In the genomic region with DNA sequence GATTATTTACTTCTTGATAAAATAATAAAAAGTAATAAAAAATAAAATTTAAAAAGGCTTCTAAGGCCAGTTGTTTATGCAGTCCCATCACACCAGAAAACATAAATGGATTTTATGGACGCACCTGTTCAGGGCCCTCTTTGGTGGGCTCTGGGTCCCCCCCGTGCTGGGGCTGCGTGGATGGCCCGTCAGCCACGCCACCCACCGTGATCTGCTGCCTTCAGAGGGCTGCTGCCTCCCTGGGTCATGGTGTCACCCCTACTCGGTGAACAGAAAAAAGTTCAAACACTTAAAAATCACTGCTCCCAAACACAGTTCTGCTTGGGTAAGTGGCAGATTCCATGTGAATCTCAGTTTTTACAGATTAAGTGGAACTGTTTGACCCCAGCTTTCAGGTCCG, we compare ENCODE assay signal across 41 cellular contexts.
"Had no signal": no experiment of that assay in that cellular context is flagged by ENCODE, and none has a peak within 500 bp of the region (broad histone marks: within the 10 kb centered on the region; RNA-seq: fewer than 3 reads in every experiment).

No MANE protein-coding gene starts in this region.

- FAIRE-seq: astrocyte, bronchial epithelial cell had no signal

- H3K27ac Mint-ChIP-seq: activated naive CD4-positive, alpha-beta T cell treated with anti-CD3 and anti-CD28 coated beads for 36 hours; activated naive CD4-positive, alpha-beta T cell treated with anti-CD3 and anti-CD28 coated beads, Interleukin-2, amount 10 ng/mL, durations not matched to agents 7 days and 5 days; activated naive CD4-positive, alpha-beta T cell treated with anti-CD3 and anti-CD28 coated beads, Interleukin-2, amount 50 U/mL, for 24 hours; activated naive CD4-positive, alpha-beta T cell treated with anti-CD3 and anti-CD28 coated beads, Interleukin-2, amount 50 U/mL, for 72 hours; activated naive CD8-positive, alpha-beta T cell; activated naive CD8-positive, alpha-beta T cell treated with anti-CD3 and anti-CD28 coated beads for 36 hours; activated naive CD8-positive, alpha-beta T cell treated with anti-CD3 and anti-CD28 coated beads, Interleukin-2, amount 10 ng/mL, durations not matched to agents 7 days and 5 days; activated naive CD8-positive, alpha-beta T cell treated with anti-CD3 and anti-CD28 coated beads, Interleukin-2, amount 50 U/mL, for 24 hours; activated T-cell treated with anti-CD3 and anti-CD28 coated beads, Interleukin-2, amount 50 U/mL, for 24 hours; activated T-cell treated with anti-CD3 and anti-CD28 coated beads, Interleukin-2, amount 50 U/mL, for 72 hours; activated T-helper 1 cell treated with anti-CD3 and anti-CD28 coated beads, Interleukin-12 subunit alpha, Interleukin-12 subunit beta, Interleukin-2, Interleukin-4 antibody, amounts not matched to agents 30 ng/mL and 10 ng/mL and 1 ng/mL, durations not matched to agents 14 hours and 24 hours and 36 hours; activated T-helper 17 cell treated with anti-CD3 and anti-CD28 coated beads, Interleukin-2, amount 50 U/mL, for 72 hours; activated T-helper 2 cell treated with anti-CD3 and anti-CD28 coated beads, Interferon-gamma antibody, Interleukin-2, Interleukin-4, amounts not matched to agents 10 μg/mL and 5 μg/mL and 100 μg/mL, durations not matched to agents 14 hours and 24 hours and 36 hours had no signal

- H3K27ac ChIP-seq: adrenal gland, ascending aorta, body of pancreas, brain microvascular endothelial cell, breast epithelium, cardiac muscle cell had no signal

- H3K36me3 ChIP-seq: adrenal gland, ascending aorta, brain microvascular endothelial cell, breast epithelium, cardiac muscle cell had no signal

- H3K4me1 ChIP-seq: adrenal gland, ascending aorta, body of pancreas, breast epithelium had no signal

- H3K9me3 Mint-ChIP-seq: activated naive CD4-positive, alpha-beta T cell treated with anti-CD3 and anti-CD28 coated beads for 36 hours; activated naive CD4-positive, alpha-beta T cell treated with anti-CD3 and anti-CD28 coated beads, Interleukin-2, amount 10 ng/mL, durations not matched to agents 7 days and 5 days; activated naive CD4-positive, alpha-beta T cell treated with anti-CD3 and anti-CD28 coated beads, Interleukin-2, amount 50 U/mL, for 24 hours; activated naive CD4-positive, alpha-beta T cell treated with anti-CD3 and anti-CD28 coated beads, Interleukin-2, amount 50 U/mL, for 72 hours; activated naive CD8-positive, alpha-beta T cell treated with anti-CD3 and anti-CD28 coated beads for 36 hours; activated naive CD8-positive, alpha-beta T cell treated with anti-CD3 and anti-CD28 coated beads, Interleukin-2, amount 10 ng/mL, durations not matched to agents 7 days and 5 days; activated naive CD8-positive, alpha-beta T cell treated with anti-CD3 and anti-CD28 coated beads, Interleukin-2, amount 50 U/mL, for 24 hours; activated T-cell treated with anti-CD3 and anti-CD28 coated beads, Interleukin-2, amount 50 U/mL, for 24 hours; activated T-cell treated with anti-CD3 and anti-CD28 coated beads, Interleukin-2, amount 50 U/mL, for 4 hours; activated T-cell treated with anti-CD3 and anti-CD28 coated beads, Interleukin-2, amount 50 U/mL, for 72 hours; activated T-helper 1 cell treated with anti-CD3 and anti-CD28 coated beads, Interleukin-12 subunit alpha, Interleukin-12 subunit beta, Interleukin-2, Interleukin-4 antibody, amounts not matched to agents 30 ng/mL and 10 ng/mL and 1 ng/mL, durations not matched to agents 14 hours and 24 hours and 36 hours; activated T-helper 17 cell treated with anti-CD3 and anti-CD28 coated beads, Interleukin-2, amount 50 U/mL, for 72 hours; activated T-helper 2 cell treated with anti-CD3 and anti-CD28 coated beads, Interferon-gamma antibody, Interleukin-2, Interleukin-4, amounts not matched to agents 10 μg/mL and 5 μg/mL and 100 μg/mL, durations not matched to agents 14 hours and 24 hours and 36 hours; central memory CD8-positive, alpha-beta T cell had no signal

- ATAC-seq: activated naive CD4-positive, alpha-beta T cell treated with anti-CD3 and anti-CD28 coated beads, Interleukin-2, amount 50 U/mL, for 72 hours; activated naive CD8-positive, alpha-beta T cell treated with anti-CD3 and anti-CD28 coated beads, Interleukin-2, amount 50 U/mL, for 24 hours; activated T-cell treated with anti-CD3 and anti-CD28 coated beads, Interleukin-2, amount 50 U/mL, for 4 hours; activated T-cell treated with anti-CD3 and anti-CD28 coated beads, Interleukin-2, amount 50 U/mL, for 72 hours; activated T-helper 17 cell treated with anti-CD3 and anti-CD28 coated beads, Interleukin-2, amount 50 U/mL, for 72 hours; body of pancreas had no signal

- H3K4me3 ChIP-seq: adrenal gland, ascending aorta, body of pancreas, breast epithelium, cardiac muscle cell had no signal

- H3K4me3 Mint-ChIP-seq: activated naive CD4-positive, alpha-beta T cell treated with anti-CD3 and anti-CD28 coated beads for 36 hours; activated naive CD4-positive, alpha-beta T cell treated with anti-CD3 and anti-CD28 coated beads, Interleukin-2, amount 10 ng/mL, durations not matched to agents 7 days and 5 days; activated naive CD4-positive, alpha-beta T cell treated with anti-CD3 and anti-CD28 coated beads, Interleukin-2, amount 50 U/mL, for 24 hours; activated naive CD8-positive, alpha-beta T cell; activated naive CD8-positive, alpha-beta T cell treated with anti-CD3 and anti-CD28 coated beads for 36 hours; activated naive CD8-positive, alpha-beta T cell treated with anti-CD3 and anti-CD28 coated beads, Interleukin-2, amount 10 ng/mL, durations not matched to agents 7 days and 5 days; activated naive CD8-positive, alpha-beta T cell treated with anti-CD3 and anti-CD28 coated beads, Interleukin-2, amount 50 U/mL, for 24 hours; activated T-cell treated with anti-CD3 and anti-CD28 coated beads, Interleukin-2, amount 50 U/mL, for 24 hours; activated T-cell treated with anti-CD3 and anti-CD28 coated beads, Interleukin-2, amount 50 U/mL, for 4 hours; activated T-cell treated with anti-CD3 and anti-CD28 coated beads, Interleukin-2, amount 50 U/mL, for 72 hours; activated T-helper 1 cell treated with anti-CD3 and anti-CD28 coated beads, Interleukin-12 subunit alpha, Interleukin-12 subunit beta, Interleukin-2, Interleukin-4 antibody, amounts not matched to agents 30 ng/mL and 10 ng/mL and 1 ng/mL, durations not matched to agents 14 hours and 24 hours and 36 hours; activated T-helper 17 cell treated with anti-CD3 and anti-CD28 coated beads, Interleukin-2, amount 50 U/mL, for 72 hours; brain; central memory CD8-positive, alpha-beta T cell had no signal

- H3K36me3 Mint-ChIP-seq: activated naive CD4-positive, alpha-beta T cell treated with anti-CD3 and anti-CD28 coated beads, Interleukin-2, amount 10 ng/mL, durations not matched to agents 7 days and 5 days; activated naive CD4-positive, alpha-beta T cell treated with anti-CD3 and anti-CD28 coated beads, Interleukin-2, amount 50 U/mL, for 24 hours; activated naive CD4-positive, alpha-beta T cell treated with anti-CD3 and anti-CD28 coated beads, Interleukin-2, amount 50 U/mL, for 72 hours; activated naive CD8-positive, alpha-beta T cell; activated naive CD8-positive, alpha-beta T cell treated with anti-CD3 and anti-CD28 coated beads for 36 hours; activated naive CD8-positive, alpha-beta T cell treated with anti-CD3 and anti-CD28 coated beads, Interleukin-2, amount 10 ng/mL, durations not matched to agents 7 days and 5 days; brain had no signal

- H3K4me1 Mint-ChIP-seq: activated naive CD4-positive, alpha-beta T cell treated with anti-CD3 and anti-CD28 coated beads, Interleukin-2, amount 10 ng/mL, durations not matched to agents 7 days and 5 days; activated naive CD4-positive, alpha-beta T cell treated with anti-CD3 and anti-CD28 coated beads, Interleukin-2, amount 50 U/mL, for 24 hours; activated naive CD8-positive, alpha-beta T cell treated with anti-CD3 and anti-CD28 coated beads for 36 hours; activated naive CD8-positive, alpha-beta T cell treated with anti-CD3 and anti-CD28 coated beads, Interleukin-2, amount 10 ng/mL, durations not matched to agents 7 days and 5 days; activated naive CD8-positive, alpha-beta T cell treated with anti-CD3 and anti-CD28 coated beads, Interleukin-2, amount 50 U/mL, for 24 hours; activated T-helper 17 cell treated with anti-CD3 and anti-CD28 coated beads, Interleukin-2, amount 50 U/mL, for 72 hours; central memory CD8-positive, alpha-beta T cell had no signal

- H3K9me3 ChIP-seq: adrenal gland, ascending aorta, body of pancreas, breast epithelium had no signal

- DNase-seq: activated effector memory CD4-positive, alpha-beta T cell treated with anti-CD3 and anti-CD28 coated beads, Interleukin-2, amount 50 U/mL, for 16 hours; activated effector memory CD4-positive, alpha-beta T cell treated with Interleukin-2 at 50 U/mL for 16 hours; activated gamma-delta T cell; activated gamma-delta T cell treated with Interleukin-2 at 50 U/mL for 16 hours; activated naive CD4-positive, alpha-beta T cell; activated naive CD4-positive, alpha-beta T cell treated with anti-CD3 and anti-CD28 coated beads for 36 hours; activated naive CD4-positive, alpha-beta T cell treated with anti-CD3 and anti-CD28 coated beads, Interleukin-2, amount 10 ng/mL, durations not matched to agents 7 days and 5 days; activated naive CD4-positive, alpha-beta T cell treated with anti-CD3 and anti-CD28 coated beads, Interleukin-2, amount 50 U/mL, for 16 hours; activated naive CD4-positive, alpha-beta T cell treated with Interleukin-2 at 50 U/mL for 16 hours; activated naive CD8-positive, alpha-beta T cell treated with anti-CD3 and anti-CD28 coated beads for 36 hours; activated naive CD8-positive, alpha-beta T cell treated with anti-CD3 and anti-CD28 coated beads, Interleukin-2, amount 10 ng/mL, durations not matched to agents 7 days and 5 days; activated naive CD8-positive, alpha-beta T cell treated with anti-CD3 and anti-CD28 coated beads, Interleukin-2, amount 50 U/mL, for 24 hours; activated T-cell treated with anti-CD3 and anti-CD28 coated beads for 4 hours; activated T-cell treated with anti-CD3 and anti-CD28 coated beads, Interleukin-2, amount 50 U/mL, for 1 hour; activated T-cell treated with anti-CD3 and anti-CD28 coated beads, Interleukin-2, amount 50 U/mL, for 24 hours; activated T-cell treated with anti-CD3 and anti-CD28 coated beads, Interleukin-2, amount 50 U/mL, for 4 hours; activated T-cell treated with anti-CD3 and anti-CD28 coated beads, Interleukin-2, amount 50 U/mL, for 48 hours; activated T-cell treated with anti-CD3 and anti-CD28 coated beads, Interleukin-2, amount 50 U/mL, for 72 hours; adrenal gland; amniotic stem cell; amygdala; anterior cingulate cortex; aorta; body of pancreas; brain microvascular endothelial cell; caudate nucleus; central memory CD4-positive, alpha-beta T cell; cerebellar nuclear complex had no signal

- H3K27me3 Mint-ChIP-seq: activated naive CD4-positive, alpha-beta T cell treated with anti-CD3 and anti-CD28 coated beads, Interleukin-2, amount 10 ng/mL, durations not matched to agents 7 days and 5 days; activated naive CD4-positive, alpha-beta T cell treated with anti-CD3 and anti-CD28 coated beads, Interleukin-2, amount 50 U/mL, for 24 hours; activated naive CD8-positive, alpha-beta T cell; activated naive CD8-positive, alpha-beta T cell treated with anti-CD3 and anti-CD28 coated beads for 36 hours; activated naive CD8-positive, alpha-beta T cell treated with anti-CD3 and anti-CD28 coated beads, Interleukin-2, amount 10 ng/mL, durations not matched to agents 7 days and 5 days; activated naive CD8-positive, alpha-beta T cell treated with anti-CD3 and anti-CD28 coated beads, Interleukin-2, amount 50 U/mL, for 24 hours; activated T-cell treated with anti-CD3 and anti-CD28 coated beads, Interleukin-2, amount 50 U/mL, for 24 hours; activated T-helper 17 cell treated with anti-CD3 and anti-CD28 coated beads, Interleukin-2, amount 50 U/mL, for 72 hours; brain; central memory CD8-positive, alpha-beta T cell had no signal

- H3K27me3 ChIP-seq: adrenal gland, ascending aorta, body of pancreas, brain microvascular endothelial cell, breast epithelium, cardiac muscle cell had no signal
